ENCODE assay signal across 26 cellular contexts in the genomic region with DNA sequence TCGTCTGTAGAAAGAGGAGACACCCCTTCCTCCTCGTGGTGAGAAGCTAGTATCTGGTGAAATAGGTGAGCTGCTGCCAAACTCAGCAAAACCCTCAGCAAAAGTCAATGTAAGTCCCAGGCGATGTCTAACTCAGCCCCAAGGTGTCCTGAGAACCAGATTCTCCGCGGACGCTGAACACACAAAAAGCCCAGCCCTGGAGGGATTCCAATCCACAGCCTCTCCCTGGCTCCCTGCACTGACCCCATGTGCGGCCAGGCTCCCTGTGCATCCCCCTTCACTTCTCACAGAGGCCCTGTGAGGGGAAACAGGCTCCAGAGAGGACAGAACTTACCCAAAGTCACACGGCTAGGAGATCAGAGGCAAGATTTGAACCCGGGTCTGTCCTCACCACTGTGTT.
A peak's percentile ranks its signal among the peaks of the same experiment; 100 is the strongest.
DNase-seq lines count a peak whose midpoint lies in the region; ATAC-seq, FAIRE-seq and TF ChIP-seq lines count a peak whose summit lies in the region.
"Had no signal": no experiment of that assay in that cellular context is flagged by ENCODE, and none has a peak within 500 bp of the region (broad histone marks: within the 10 kb centered on the region; RNA-seq: fewer than 3 reads in every experiment).

No MANE protein-coding gene starts in this region.

- no peak overlapping the region for H2AK5ac ChIP-seq in H1 (ENCODE audit: low read depth, low read length)

- no peaks in the 10 kb centered on the region for H3K27me3 ChIP-seq in left ventricle myocardium inferior (ENCODE audit: low read depth)
- H3K27me3 ChIP-seq in H1 (replicated peaks in 1 of 4; ENCODE audit: control insufficient read depth in 3 of 4, extremely low read depth in 1 of 4, insufficient read depth in 3 of 4, low read length in 3 of 4), result peaks cover 0 to 3% (median 2%) of the 10 kb centered on the region in 4 experiments; a peak in 6 of 7 replicates
- H3K27me3 ChIP-seq in psoas muscle (ENCODE audit: insufficient read depth in 3 of 3, low read length in 2 of 3), result no peaks in the 10 kb centered on the region
- H3K27me3 ChIP-seq: BLaER1 treated with 17β-estradiol and CSF1 and Interleukin-3, amounts not matched to agents 10 nM and 100 nM; MG63; Peyer's patch had no signal

- intact Hi-C loops in left ventricle myocardium inferior (cut with micrococcal nuclease), result no loop called here
- intact Hi-C loops in cardiac septum (cut with DNase I), result no loop called here
- intact Hi-C loops in psoas muscle (cut with DNase I), result loop anchor here in 1 of 2 donors (5.0 kb wide), 1 partner anchor 36 kb away; no protein-coding TSS in a partner anchor

- H3K23me2 ChIP-seq in H1 (ENCODE audit: low read depth, low read length), result peaks cover 4% of the 10 kb centered on the region; the same call in 1 of the 2 replicates

- CTCF ChIA-PET in H1 (lab: Charles Lee; ENCODE audit: partially characterized antibody), result interaction anchor here (1.1 to 3.0 kb wide), 5 partner anchors 11 to 234 kb away, joined by 4 to 14 read pairs (median 7); no protein-coding TSS in a partner anchor

- 88% methylated on average over 9 of the region's 9 CpGs; no CpG with 5 or more reads in 1 of the 2 experiments for WGBS in H1 (ENCODE audit: extremely low coverage in 1 of 2, insufficient coverage in 1 of 2, insufficient read length in 1 of 2, insufficient replicate concordance in 2 of 2, low coverage in 1 of 2, low lambda C conversion rate in 2 of 2, missing lambda C conversion rate in 1 of 2), 2 experiments
- 66 to 92% (median 73%) methylated on average over 9 of the region's 9 CpGs for WGBS in psoas muscle, 3 donors

- no peak overlapping the region for H4K5ac ChIP-seq in H1 (ENCODE audit: insufficient read length, low read depth, low read length)

- H3K4me2 ChIP-seq in H1 (ENCODE audit: insufficient read depth in 1 of 2, low read depth in 2 of 2, low read length in 2 of 2), result no peak overlapping the region
- H3K4me2 ChIP-seq: A549; BLaER1 treated with 17β-estradiol and CSF1 and Interleukin-3, amounts not matched to agents 10 nM and 100 nM had no signal

- H3K18ac ChIP-seq in H1 (ENCODE audit: extremely low read depth, low read length), result no peak overlapping the region

- no peak overlapping the region for H3K56ac ChIP-seq in H1 (replicated peaks; ENCODE audit: insufficient read length, low read depth, low read length)

- TF ChIP-seq EP300 in H1 (IDR thresholded peaks at IDR 0.05; ENCODE audit: borderline replicate concordance in 1 of 2, low read depth in 2 of 2, low read length in 2 of 2), result no peak

- FAIRE-seq in H1 (lab: Jason Lieb, UNC), result no peak
- FAIRE-seq: A549, D721Med, G401.6 had no signal

- no peak for TF ChIP-seq CTCF in left ventricle myocardium inferior (IDR thresholded peaks at IDR 0.05; ENCODE audit: borderline replicate concordance)
- no peak for TF ChIP-seq CTCF in H1 (IDR thresholded peaks at IDR 0.05; ENCODE audit: control extremely low read depth in 1 of 3, insufficient read depth in 1 of 3, low read depth in 1 of 3, low read length in 3 of 3)
- TF ChIP-seq CTCF in psoas muscle (IDR thresholded peaks at IDR 0.05), result no peak

- H3K79me1 ChIP-seq in H1 (ENCODE audit: low read depth, low read length), result no peaks in the 10 kb centered on the region; the same call in 1 of the 2 replicates

- POLR2A ChIA-PET in H1 (lab: Charles Lee; ENCODE audit: partially characterized antibody), result interaction anchor here (1.1 kb wide), 1 partner anchor 10 kb away, joined by 4 read pairs; no protein-coding TSS in a partner anchor

- H3K4me3 ChIP-seq in left ventricle myocardium inferior, result peak overlapping the region; percentile 30
- no peak overlapping the region for H3K4me3 ChIP-seq in H1 (ENCODE audit: extremely low read depth in 1 of 4, insufficient read depth in 2 of 4, low read depth in 3 of 4, low read length in 4 of 4)
- H3K4me3 ChIP-seq in psoas muscle, result no peak overlapping the region
- H3K4me3 ChIP-seq: A549; BLaER1 treated with 17β-estradiol and CSF1 and Interleukin-3, amounts not matched to agents 10 nM and 100 nM; GM23248; HAP-1; MG63; Peyer's patch had no signal

- peak overlapping the region; percentile 71 for H3K27ac ChIP-seq in left ventricle myocardium inferior (replicated peaks)
- no peak overlapping the region for H3K27ac ChIP-seq in H1 (ENCODE audit: low read depth, low read length)
- H3K27ac ChIP-seq in psoas muscle, result peak overlapping the region; percentile 72
- H3K27ac ChIP-seq: GM23248, Peyer's patch had no signal

- H4K8ac ChIP-seq in H1 (ENCODE audit: extremely low read depth, insufficient read depth, low read length), result no peak overlapping the region; the same call in 1 of the 2 replicates

- peak overlapping the region; percentile 77; the same call in 1 of the 2 replicates for H2BK15ac ChIP-seq in H1 (ENCODE audit: low read length)

- DNase-seq in left ventricle myocardium inferior, result no peak
- DNase-seq in cardiac septum (ENCODE audit: low spot score), result no peak
- no peak for DNase-seq in H1 (ENCODE audit: low read depth in 1 of 2, low spot score in 2 of 2)
- DNase-seq in psoas muscle, result no peak
- DNase-seq in SW 1271 (lab: John Stamatoyannopoulos, UW), result no peak
- DNase-seq: AML-193; CD4-positive, alpha-beta T cell; DMS53; GM23248; IMR-90; KG1; MG63; NCI-H1105 treated with DMSO at 0.1 percent for 48 hours; NCI-H146; NCI-H1930; NCI-H446; NCI-H524 treated with DMSO at 0.1 percent for 48 hours had no signal

- peak overlapping the region; percentile 85 for H3K23ac ChIP-seq in H1 (ENCODE audit: insufficient read length)

- H2AFZ ChIP-seq in H1 (ENCODE audit: low read length), result peak overlapping the region; percentile 71; the same call in 1 of the 2 replicates
- H2AFZ ChIP-seq: GM23248 had no signal

- H4K20me1 ChIP-seq in H1 (replicated peaks in 1 of 2; ENCODE audit: control insufficient read depth in 1 of 2, insufficient read depth in 2 of 2, low read length in 2 of 2), result peaks cover 0 to 3% of the 10 kb centered on the region in 2 experiments
- H4K20me1 ChIP-seq: BLaER1 treated with 17β-estradiol and CSF1 and Interleukin-3, amounts not matched to agents 10 nM and 100 nM had no signal

- no peaks in the 10 kb centered on the region for H3K36me3 ChIP-seq in left ventricle myocardium inferior
- no peaks in the 10 kb centered on the region for H3K36me3 ChIP-seq in H1 (ENCODE audit: control insufficient read depth in 2 of 4, insufficient read depth in 4 of 4, low read length in 3 of 4)
- H3K36me3 ChIP-seq in psoas muscle (ENCODE audit: insufficient read depth in 1 of 2, low read depth in 1 of 2), result no peaks in the 10 kb centered on the region
- H3K36me3 ChIP-seq: BLaER1 treated with 17β-estradiol and CSF1 and Interleukin-3, amounts not matched to agents 10 nM and 100 nM; HAP-1; MG63; Peyer's patch had no signal

- no peak overlapping the region for H3K14ac ChIP-seq in H1 (ENCODE audit: insufficient read length)

- H3K4ac ChIP-seq in H1 (replicated peaks; ENCODE audit: insufficient read length, low read depth, low read length), result no peak overlapping the region

- no peak overlapping the region for H2BK20ac ChIP-seq in H1 (ENCODE audit: low read length)

- H3K4me1 ChIP-seq in left ventricle myocardium inferior (peaks cover 66% of the 10 kb centered on the region), H1 (replicated peaks in 1 of 4; ENCODE audit: control insufficient read depth in 3 of 4, insufficient read depth in 4 of 4, low read length in 3 of 4) (peaks cover 0 to 6% (median 2%) of the 10 kb centered on the region in 4 experiments; a peak in 5 of 7 replicates), psoas muscle (peaks cover 30% of the 10 kb centered on the region)

- H3K9me3 ChIP-seq in left ventricle myocardium inferior (replicated peaks) (no peaks in the 10 kb centered on the region), H1 (ENCODE audit: insufficient read depth in 2 of 2, low read depth in 1 of 2, low read length in 1 of 2) (no peaks in the 10 kb centered on the region), psoas muscle (no peaks in the 10 kb centered on the region)
- H3K9me3 ChIP-seq: A549, HAP-1, MG63, Peyer's patch had no signal

- H3K79me2 ChIP-seq in H1 (ENCODE audit: control insufficient read depth in 1 of 2, insufficient read depth in 2 of 2, low read length in 2 of 2), result no peaks in the 10 kb centered on the region

- ATAC-seq in psoas muscle (no peak), HG03025 (IDR thresholded peaks at IDR 0.05; ENCODE audit: low FRiP score, unreplicated experiment) (no peak), GM19395 (IDR thresholded peaks at IDR 0.05; ENCODE audit: unreplicated experiment) (no peak)
- ATAC-seq: A549, SK-N-SH treated with all-trans-retinoic acid at 6 μM for 48 hours had no signal

- H4K91ac ChIP-seq in H1 (replicated peaks; ENCODE audit: insufficient read length, low read length), result no peak overlapping the region

- H2BK120ac ChIP-seq in H1 (replicated peaks; ENCODE audit: low read depth, low read length), result no peak overlapping the region

- no peak for TF ChIP-seq RAD21 in H1 (IDR thresholded peaks at IDR 0.05 in 1 of 2, conservative IDR thresholded peaks at IDR 0.05 in 1 of 2; ENCODE audit: low read depth in 2 of 2, low read length in 2 of 2)

- no peak overlapping the region for H2BK12ac ChIP-seq in H1 (ENCODE audit: low read depth, low read length)

- H3K9ac ChIP-seq in H1 (replicated peaks in 1 of 4; ENCODE audit: extremely low read depth in 1 of 4, low read depth in 3 of 4, low read length in 3 of 4), result no peak overlapping the region; a peak in 2 of 7 replicates
- H3K9ac ChIP-seq: BLaER1 treated with 17β-estradiol and CSF1 and Interleukin-3, amounts not matched to agents 10 nM and 100 nM; GM23248 had no signal

- TF ChIP-seq POLR2A in H1 (IDR thresholded peaks at IDR 0.05; ENCODE audit: control extremely low read depth in 1 of 2, low read depth in 2 of 2, low read length in 2 of 2), result no peak

- H2BK5ac ChIP-seq in H1 (ENCODE audit: low read depth, low read length), result 0 out of 2 replicates have a peak overlapping the region, but pooled peaks have one; percentile 44

TF ChIP-seq in H1, 55 proteins besides CTCF, POLR2A, EP300 and RAD21 (continues in another document):
- TF ChIP-seq HDAC2 (IDR thresholded peaks at IDR 0.05; ENCODE audit: borderline replicate concordance in 1 of 2, low read depth in 2 of 2, low read length in 2 of 2) (no peak), TCF12 (IDR thresholded peaks at IDR 0.05; ENCODE audit: low read depth, low read length) (no peak), CBX8 (IDR thresholded peaks at IDR 0.05; ENCODE audit: borderline replicate concordance, low read depth, low read length) (no peak), GABPA (IDR thresholded peaks at IDR 0.05; ENCODE audit: borderline replicate concordance, insufficient read depth, low read length) (no peak), CHD2 (IDR thresholded peaks at IDR 0.05; ENCODE audit: low read length) (no peak)
- TF ChIP-seq, protein P1, sequence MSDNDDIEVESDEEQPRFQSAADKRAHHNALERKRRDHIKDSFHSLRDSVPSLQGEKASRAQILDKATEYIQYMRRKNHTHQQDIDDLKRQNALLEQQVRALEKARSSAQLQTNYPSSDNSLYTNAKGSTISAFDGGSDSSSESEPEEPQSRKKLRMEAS (IDR thresholded peaks at IDR 0.05), result no peak
